In genomic region chr3:8301977-8302589, GRCh38 we compare ENCODE assay signal across 8 cellular contexts.
DNase-seq lines count a peak whose midpoint lies in the region; ATAC-seq, FAIRE-seq and TF ChIP-seq lines count a peak whose summit lies in the region.

No MANE protein-coding gene starts in this region.

- no peaks in the 10 kb centered on the region for H3K27me3 Mint-ChIP-seq in CD4-positive, alpha-beta T cell

- intact Hi-C loops in CD4-positive, alpha-beta T cell (cut with DNase I, micrococcal nuclease) = no loop called here
- intact Hi-C loops in left ventricle myocardium inferior (cut with micrococcal nuclease) = no loop called here

- no peaks in the 10 kb centered on the region for H3K36me3 ChIP-seq in left ventricle myocardium inferior
- H3K36me3 ChIP-seq in small intestine (ENCODE audit: control insufficient read depth in 2 of 2, insufficient read depth in 2 of 2, low read length in 2 of 2) = no peaks in the 10 kb centered on the region

- H3K4me3 Mint-ChIP-seq in CD4-positive, alpha-beta T cell = no peak overlapping the region

- no peak overlapping the region for H3K4me3 ChIP-seq in left ventricle myocardium inferior
- no peak overlapping the region for H3K4me3 ChIP-seq in small intestine (ENCODE audit: low read depth in 1 of 2, low read length in 2 of 2)

- no peak overlapping the region for H3K27ac Mint-ChIP-seq in CD4-positive, alpha-beta T cell

- no peaks in the 10 kb centered on the region for H3K4me1 ChIP-seq in left ventricle myocardium inferior
- H3K4me1 ChIP-seq in small intestine (ENCODE audit: control insufficient read depth in 2 of 2, insufficient read depth in 1 of 2, low read depth in 1 of 2, low read length in 1 of 2) = no peaks in the 10 kb centered on the region

- H3K9me3 ChIP-seq in CD4-positive, alpha-beta T cell (ENCODE audit: control insufficient read depth, low read length) = no peaks in the 10 kb centered on the region
- H3K9me3 ChIP-seq in left ventricle myocardium inferior (replicated peaks) = no peaks in the 10 kb centered on the region
- H3K9me3 ChIP-seq in small intestine (ENCODE audit: control insufficient read depth, low read depth) = no peaks in the 10 kb centered on the region

- no peaks in the 10 kb centered on the region for H3K9me3 Mint-ChIP-seq in CD4-positive, alpha-beta T cell

- peaks cover 7% of the 10 kb centered on the region for H3K4me1 Mint-ChIP-seq in CD4-positive, alpha-beta T cell (ENCODE audit: low read depth)

- TF ChIP-seq CTCF in CD4-positive, alpha-beta T cell (IDR thresholded peaks at IDR 0.05) = peak; percentile 58
- peak; percentile 90 for TF ChIP-seq CTCF in VCaP (conservative IDR thresholded peaks at IDR 0.05)
- TF ChIP-seq CTCF in left ventricle myocardium inferior (IDR thresholded peaks at IDR 0.05; ENCODE audit: borderline replicate concordance) = peak; percentile 78

- WGBS in small intestine, 3 donors = 18 to 24% (median 21%) methylated on average over 6 of the region's 6 CpGs

- POLR2A ChIA-PET in CD4-positive, alpha-beta T cell (lab: Charles Lee) = no interaction called here

- CTCF ChIA-PET in CD4-positive, alpha-beta T cell (lab: Charles Lee) = interaction anchor here (0.9 to 1.4 kb wide), 3 partner anchors 12 to 618 kb away, joined by 3 to 6 read pairs (median 3); no protein-coding TSS in a partner anchor

- no peak for FAIRE-seq in small intestine (lab: Jason Lieb, UNC)

- no peaks in the 10 kb centered on the region for H3K27me3 ChIP-seq in CD4-positive, alpha-beta T cell (ENCODE audit: control insufficient read depth, insufficient read depth, low read length)
- H3K27me3 ChIP-seq in left ventricle myocardium inferior (ENCODE audit: low read depth) (no peaks in the 10 kb centered on the region), small intestine (ENCODE audit: control insufficient read depth in 2 of 2, insufficient read depth in 2 of 2, low read length in 2 of 2) (no peaks in the 10 kb centered on the region)

- no peaks in the 10 kb centered on the region for H3K36me3 Mint-ChIP-seq in CD4-positive, alpha-beta T cell (ENCODE audit: low read depth)

- H3K27ac ChIP-seq in CD4-positive, alpha-beta T cell (ENCODE audit: low read depth, low read length) = no peak overlapping the region
- H3K27ac ChIP-seq in VCaP (peak overlapping the region; percentile 77; the same call in 1 of the 2 replicates), left ventricle myocardium inferior (replicated peaks) (no peak overlapping the region), small intestine (ENCODE audit: low read depth in 1 of 2, low read length in 1 of 2) (no peak overlapping the region)

- no peak for DNase-seq in CD4-positive, alpha-beta T cell
- DNase-seq in LoVo (ENCODE audit: low spot score) = peak; percentile 40
- DNase-seq in left ventricle myocardium inferior = no peak
- peak; percentile 17 for DNase-seq in small intestine
- DNase-seq in effector CD4-positive, alpha-beta T cell = no peak

- ATAC-seq in CD4-positive, alpha-beta T cell (ENCODE audit: poor library complexity) = peak; percentile 67
- peak; percentile 86 for ATAC-seq in GM18867 (IDR thresholded peaks at IDR 0.05; ENCODE audit: unreplicated experiment)
- ATAC-seq in HG03039 (IDR thresholded peaks at IDR 0.05; ENCODE audit: unreplicated experiment) = no peak

Comparison
In these comparisons a context has a peak if more than half of its experiments do, and no peak if none do; other contexts are left out.
1. DNase-seq: peak in LoVo (single experiment) and small intestine (single experiment); none in CD4-positive, alpha-beta T cell (0 of 10), left ventricle myocardium inferior (single experiment) and effector CD4-positive, alpha-beta T cell (single experiment).
2. Peak in every context shown above with its lines, with median percentiles within 50 percentile points of each other: CTCF ChIP-seq.